In the genomic region with DNA sequence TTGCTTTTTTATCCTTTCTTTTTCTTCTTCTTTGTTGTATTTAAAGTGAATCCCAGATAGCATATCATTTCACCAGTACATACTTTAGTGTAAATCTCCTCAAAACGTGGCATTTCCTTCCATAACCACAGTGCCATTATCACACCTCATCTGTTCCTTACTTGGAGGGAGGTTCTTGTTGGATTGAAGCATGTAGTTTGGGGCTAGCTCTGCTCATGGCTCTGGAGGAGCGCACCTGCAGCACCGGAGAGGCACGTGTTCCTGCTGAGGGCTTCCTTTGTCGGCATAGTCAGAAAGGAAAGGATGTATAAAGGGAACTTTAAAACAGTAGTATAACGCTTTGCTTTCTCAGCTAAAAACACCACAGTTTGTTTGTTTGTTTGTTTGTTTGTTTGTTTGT, we compare ENCODE assay signal across 34 cellular contexts.
"Had no signal": no experiment of that assay in that cellular context is flagged by ENCODE, and none has a peak within 500 bp of the region (broad histone marks: within the 10 kb centered on the region; RNA-seq: fewer than 3 reads in every experiment).

No MANE protein-coding gene starts in this region.

- H3K27ac Mint-ChIP-seq: activated B cell treated with CpG ODN at 0.5 μM for 24 hours; activated CD4-positive, alpha-beta memory T cell treated with anti-CD3 and anti-CD28 coated beads for 36 hours; activated CD4-positive, alpha-beta T cell treated with anti-CD3 and anti-CD28 coated beads, Interleukin-2, amount 10 ng/mL, durations not matched to agents 24 days and 14 days; activated CD8-positive, alpha-beta T cell treated with anti-CD3 and anti-CD28 coated beads for 36 hours; activated naive CD4-positive, alpha-beta T cell treated with anti-CD3 and anti-CD28 coated beads for 36 hours; activated naive CD4-positive, alpha-beta T cell treated with anti-CD3 and anti-CD28 coated beads, Interleukin-2, amount 50 U/mL, for 72 hours; activated naive CD8-positive, alpha-beta T cell treated with anti-CD3 and anti-CD28 coated beads for 36 hours; activated T-cell treated with anti-CD3 and anti-CD28 coated beads, Interleukin-2, amount 50 U/mL, for 72 hours; activated T-helper 1 cell treated with anti-CD3 and anti-CD28 coated beads, Interleukin-12 subunit alpha, Interleukin-12 subunit beta, Interleukin-2, Interleukin-4 antibody, amounts not matched to agents 30 ng/mL and 10 ng/mL and 1 ng/mL, durations not matched to agents 14 hours and 24 hours and 36 hours; activated T-helper 17 cell treated with anti-CD3 and anti-CD28 coated beads, Interleukin-2, amount 50 U/mL, for 72 hours; T-helper 1 cell treated with Interleukin-12 subunit alpha and Interleukin-12 subunit beta and Interleukin-4 antibody, amounts not matched to agents 30 μg/mL and 1 μg/mL, for 36 hours; T-helper 2 cell treated with Interferon-gamma antibody and Interleukin-4, amounts not matched to agents 5 μg/mL and 100 μg/mL, for 36 hours had no signal

- DNase-seq: activated B cell treated with CpG ODN at 0.5 μM for 24 hours; activated CD4-positive, alpha-beta memory T cell treated with anti-CD3 and anti-CD28 coated beads for 36 hours; activated CD4-positive, alpha-beta T cell treated with anti-CD3 and anti-CD28 coated beads for 4 hours; activated CD4-positive, alpha-beta T cell treated with anti-CD3 and anti-CD28 coated beads, Interleukin-2, amount 10 ng/mL, durations not matched to agents 24 days and 14 days; activated CD4-positive, alpha-beta T cell treated with anti-CD3 and anti-CD28 coated beads, Interleukin-2, amount 50 U/mL, for 1 hour; activated CD4-positive, alpha-beta T cell treated with anti-CD3 and anti-CD28 coated beads, Interleukin-2, amount 50 U/mL, for 4 hours; activated CD4-positive, CD25-positive, alpha-beta regulatory T cell treated with anti-CD3 and anti-CD28 coated beads, Interleukin-2, amount 50 U/mL, for 72 hours; activated CD8-positive, alpha-beta memory T cell treated with anti-CD3 and anti-CD28 coated beads, Interleukin-2, amount 50 U/mL, for 4 hours; activated CD8-positive, alpha-beta T cell treated with anti-CD3 and anti-CD28 coated beads for 36 hours; activated effector memory CD4-positive, alpha-beta T cell treated with anti-CD3 and anti-CD28 coated beads, Interleukin-2, amount 50 U/mL, for 16 hours; activated gamma-delta T cell treated with Interleukin-2 at 50 U/mL for 16 hours; activated naive CD4-positive, alpha-beta T cell; activated naive CD4-positive, alpha-beta T cell treated with anti-CD3 and anti-CD28 coated beads for 36 hours; activated naive CD4-positive, alpha-beta T cell treated with anti-CD3 and anti-CD28 coated beads, Interleukin-2, amount 50 U/mL, for 16 hours; activated naive CD8-positive, alpha-beta T cell treated with anti-CD3 and anti-CD28 coated beads for 36 hours; activated T-cell treated with anti-CD3 and anti-CD28 coated beads for 4 hours; activated T-cell treated with anti-CD3 and anti-CD28 coated beads, Interleukin-2, amount 50 U/mL, for 1 hour; activated T-cell treated with anti-CD3 and anti-CD28 coated beads, Interleukin-2, amount 50 U/mL, for 4 hours; activated T-cell treated with anti-CD3 and anti-CD28 coated beads, Interleukin-2, amount 50 U/mL, for 72 hours; adrenal gland; amniotic stem cell; aorta; body of pancreas; brain microvascular endothelial cell; central memory CD4-positive, alpha-beta T cell; T-helper 1 cell; T-helper 2 cell; T-helper 9 cell had no signal

- H3K4me3 ChIP-seq: adrenal gland, body of pancreas, breast epithelium had no signal

- H3K4me1 Mint-ChIP-seq: activated T-helper 17 cell treated with anti-CD3 and anti-CD28 coated beads, Interleukin-2, amount 50 U/mL, for 72 hours had no signal

- H3K36me3 Mint-ChIP-seq: activated naive CD4-positive, alpha-beta T cell treated with anti-CD3 and anti-CD28 coated beads, Interleukin-2, amount 50 U/mL, for 72 hours had no signal

- ATAC-seq: activated CD8-positive, alpha-beta T cell treated with anti-CD3 and anti-CD28 coated beads for 36 hours; activated naive CD4-positive, alpha-beta T cell treated with anti-CD3 and anti-CD28 coated beads, Interleukin-2, amount 50 U/mL, for 72 hours; activated T-cell treated with anti-CD3 and anti-CD28 coated beads, Interleukin-2, amount 50 U/mL, for 4 hours; activated T-cell treated with anti-CD3 and anti-CD28 coated beads, Interleukin-2, amount 50 U/mL, for 72 hours; activated T-helper 17 cell treated with anti-CD3 and anti-CD28 coated beads, Interleukin-2, amount 50 U/mL, for 72 hours; body of pancreas had no signal

- H3K4me3 Mint-ChIP-seq: activated B cell treated with CpG ODN at 0.5 μM for 24 hours; activated CD4-positive, alpha-beta memory T cell treated with anti-CD3 and anti-CD28 coated beads for 36 hours; activated CD4-positive, alpha-beta T cell treated with anti-CD3 and anti-CD28 coated beads, Interleukin-2, amount 10 ng/mL, durations not matched to agents 24 days and 14 days; activated CD8-positive, alpha-beta T cell treated with anti-CD3 and anti-CD28 coated beads for 36 hours; activated naive CD4-positive, alpha-beta T cell treated with anti-CD3 and anti-CD28 coated beads for 36 hours; activated naive CD8-positive, alpha-beta T cell treated with anti-CD3 and anti-CD28 coated beads for 36 hours; activated T-cell treated with anti-CD3 and anti-CD28 coated beads, Interleukin-2, amount 50 U/mL, for 4 hours; activated T-cell treated with anti-CD3 and anti-CD28 coated beads, Interleukin-2, amount 50 U/mL, for 72 hours; activated T-helper 1 cell treated with anti-CD3 and anti-CD28 coated beads, Interleukin-12 subunit alpha, Interleukin-12 subunit beta, Interleukin-2, Interleukin-4 antibody, amounts not matched to agents 30 ng/mL and 10 ng/mL and 1 ng/mL, durations not matched to agents 14 hours and 24 hours and 36 hours; activated T-helper 17 cell treated with anti-CD3 and anti-CD28 coated beads, Interleukin-2, amount 50 U/mL, for 72 hours; T-helper 1 cell treated with Interleukin-12 subunit alpha and Interleukin-12 subunit beta and Interleukin-4 antibody, amounts not matched to agents 30 μg/mL and 1 μg/mL, for 36 hours; T-helper 2 cell treated with Interferon-gamma antibody and Interleukin-4, amounts not matched to agents 5 μg/mL and 100 μg/mL, for 36 hours had no signal

- H3K9me3 Mint-ChIP-seq: activated B cell treated with CpG ODN at 0.5 μM for 24 hours; activated CD4-positive, alpha-beta memory T cell treated with anti-CD3 and anti-CD28 coated beads for 36 hours; activated CD4-positive, alpha-beta T cell treated with anti-CD3 and anti-CD28 coated beads, Interleukin-2, amount 10 ng/mL, durations not matched to agents 24 days and 14 days; activated CD8-positive, alpha-beta T cell treated with anti-CD3 and anti-CD28 coated beads for 36 hours; activated naive CD4-positive, alpha-beta T cell treated with anti-CD3 and anti-CD28 coated beads for 36 hours; activated naive CD4-positive, alpha-beta T cell treated with anti-CD3 and anti-CD28 coated beads, Interleukin-2, amount 50 U/mL, for 72 hours; activated naive CD8-positive, alpha-beta T cell treated with anti-CD3 and anti-CD28 coated beads for 36 hours; activated T-cell treated with anti-CD3 and anti-CD28 coated beads, Interleukin-2, amount 50 U/mL, for 4 hours; activated T-cell treated with anti-CD3 and anti-CD28 coated beads, Interleukin-2, amount 50 U/mL, for 72 hours; activated T-helper 1 cell treated with anti-CD3 and anti-CD28 coated beads, Interleukin-12 subunit alpha, Interleukin-12 subunit beta, Interleukin-2, Interleukin-4 antibody, amounts not matched to agents 30 ng/mL and 10 ng/mL and 1 ng/mL, durations not matched to agents 14 hours and 24 hours and 36 hours; activated T-helper 17 cell treated with anti-CD3 and anti-CD28 coated beads, Interleukin-2, amount 50 U/mL, for 72 hours; T-helper 1 cell treated with Interleukin-12 subunit alpha and Interleukin-12 subunit beta and Interleukin-4 antibody, amounts not matched to agents 30 μg/mL and 1 μg/mL, for 36 hours; T-helper 2 cell treated with Interferon-gamma antibody and Interleukin-4, amounts not matched to agents 5 μg/mL and 100 μg/mL, for 36 hours had no signal

- H3K27me3 Mint-ChIP-seq: activated B cell treated with CpG ODN at 0.5 μM for 24 hours; activated CD4-positive, alpha-beta memory T cell treated with anti-CD3 and anti-CD28 coated beads for 36 hours; activated CD4-positive, alpha-beta T cell treated with anti-CD3 and anti-CD28 coated beads, Interleukin-2, amount 10 ng/mL, durations not matched to agents 24 days and 14 days; activated CD8-positive, alpha-beta T cell treated with anti-CD3 and anti-CD28 coated beads for 36 hours; activated naive CD8-positive, alpha-beta T cell treated with anti-CD3 and anti-CD28 coated beads for 36 hours; activated T-helper 17 cell treated with anti-CD3 and anti-CD28 coated beads, Interleukin-2, amount 50 U/mL, for 72 hours had no signal
